In genomic region chr10:78901694-78902093, GRCh38 we compare ENCODE assay signal across 9 cellular contexts.
"Had no signal": no experiment of that assay in that cellular context is flagged by ENCODE, and none has a peak within 500 bp of the region (broad histone marks: within the 10 kb centered on the region; RNA-seq: fewer than 3 reads in every experiment).

No MANE protein-coding gene starts in this region.

- H2AFZ ChIP-seq: GM23248 had no signal

- H3K4me3 ChIP-seq: GM23248 had no signal

- DNase-seq: GM23248, GOT3, H9, HCEC 1CT, Karpas-422, KBM-7 had no signal

- H3K27ac ChIP-seq: GM23248, HL-60, KMS-11 had no signal

- H3K9ac ChIP-seq: GM23248, KMS-11 had no signal

- H3K4me2 ChIP-seq: KMS-11 had no signal

- FAIRE-seq: H54 had no signal
